2 cellular contexts compared by ENCODE assay signal in the genomic region with DNA sequence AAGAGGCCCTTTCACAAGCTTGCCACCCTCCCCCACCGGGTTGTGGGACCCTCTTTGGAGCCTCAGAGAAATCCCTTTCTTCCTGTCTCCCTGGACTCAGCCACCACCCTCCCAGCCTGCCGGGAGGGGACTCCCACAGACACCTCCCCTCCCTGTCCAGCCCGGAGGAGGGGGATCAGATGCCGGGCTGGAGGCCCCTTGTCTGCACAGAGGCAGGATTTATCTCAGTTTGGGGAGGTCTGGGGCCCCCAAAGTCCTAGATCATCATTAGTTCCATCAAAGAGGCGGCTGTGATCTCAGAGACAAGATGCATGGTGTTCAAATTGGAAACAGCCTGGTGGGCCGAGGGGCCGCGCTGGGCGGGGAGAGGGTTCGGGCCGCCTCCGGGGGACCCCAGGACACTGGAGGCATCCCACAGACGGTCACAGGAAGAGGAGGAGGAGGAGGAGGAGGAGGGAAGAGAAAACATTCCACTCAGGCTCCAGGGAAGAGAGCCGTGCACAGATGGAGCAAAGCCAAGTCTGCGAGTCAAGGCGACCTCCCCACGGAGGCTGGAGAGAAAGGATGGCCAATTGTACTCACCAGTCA.
TF ChIP-seq lines count a peak whose summit lies in the region.

No MANE protein-coding gene starts in this region.

TF ChIP-seq in GM23338, 12 proteins besides CTCF, POLR2A, EP300 and RAD21:
- TF ChIP-seq EZH2 (IDR thresholded peaks at IDR 0.05; ENCODE audit: low read depth, unreplicated experiment) (no peak), REST (IDR thresholded peaks at IDR 0.05; ENCODE audit: unreplicated experiment) (no peak), STAT1 (IDR thresholded peaks at IDR 0.05; ENCODE audit: unreplicated experiment) (no peak), ZNF331 (CRISPR knock-in tag; IDR thresholded peaks at IDR 0.05; ENCODE audit: low read depth) (no peak), EZH2phosphoT487 (IDR thresholded peaks at IDR 0.05; ENCODE audit: unreplicated experiment) (no peak), CREB1 (CRISPR knock-in tag; IDR thresholded peaks at IDR 0.05; ENCODE audit: low read depth) (no peak), NANOG (IDR thresholded peaks at IDR 0.05; ENCODE audit: borderline replicate concordance) (no peak), ZNF462 (CRISPR knock-in tag; IDR thresholded peaks at IDR 0.05) (no peak)
- TF ChIP-seq, protein P1, sequence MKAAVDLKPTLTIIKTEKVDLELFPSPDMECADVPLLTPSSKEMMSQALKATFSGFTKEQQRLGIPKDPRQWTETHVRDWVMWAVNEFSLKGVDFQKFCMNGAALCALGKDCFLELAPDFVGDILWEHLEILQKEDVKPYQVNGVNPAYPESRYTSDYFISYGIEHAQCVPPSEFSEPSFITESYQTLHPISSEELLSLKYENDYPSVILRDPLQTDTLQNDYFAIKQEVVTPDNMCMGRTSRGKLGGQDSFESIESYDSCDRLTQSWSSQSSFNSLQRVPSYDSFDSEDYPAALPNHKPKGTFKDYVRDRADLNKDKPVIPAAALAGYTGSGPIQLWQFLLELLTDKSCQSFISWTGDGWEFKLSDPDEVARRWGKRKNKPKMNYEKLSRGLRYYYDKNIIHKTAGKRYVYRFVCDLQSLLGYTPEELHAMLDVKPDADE (IDR thresholded peaks at IDR 0.05): no peak

TF ChIP-seq in H1, 55 proteins besides CTCF, POLR2A, EP300 and RAD21:
- TF ChIP-seq GTF2F1 (IDR thresholded peaks at IDR 0.05; ENCODE audit: borderline replicate concordance, low read depth, low read length) (no peak), ZNF274 (IDR thresholded peaks at IDR 0.05; ENCODE audit: borderline replicate concordance, extremely low read depth, low read length) (no peak), RXRA (IDR thresholded peaks at IDR 0.05; ENCODE audit: insufficient read depth, low read depth, low read length) (no peak), EZH2 (IDR thresholded peaks at IDR 0.05; ENCODE audit: low read depth, low read length, severe bottlenecking) (no peak), TAF7 (optimal IDR thresholded peaks at IDR 0.05; ENCODE audit: borderline replicate concordance, low read depth, low read length) (no peak), CBX5 (IDR thresholded peaks at IDR 0.05; ENCODE audit: low read depth, low read length) (no peak), SRF (IDR thresholded peaks at IDR 0.05; ENCODE audit: low read depth, low read length) (no peak), TCF12 (IDR thresholded peaks at IDR 0.05; ENCODE audit: low read depth, low read length) (no peak), ASH2L (IDR thresholded peaks at IDR 0.05; ENCODE audit: low read length) (no peak), SIRT6 (IDR thresholded peaks at IDR 0.05; ENCODE audit: low read length) (no peak), SP2 (IDR thresholded peaks at IDR 0.05; ENCODE audit: low read length) (no peak), EGR1 (IDR thresholded peaks at IDR 0.05; ENCODE audit: borderline replicate concordance, low read depth, low read length) (no peak), CHD2 (IDR thresholded peaks at IDR 0.05; ENCODE audit: low read length) (no peak), CREB1 (IDR thresholded peaks at IDR 0.05) (no peak), BACH1 (IDR thresholded peaks at IDR 0.05; ENCODE audit: low read length) (no peak), TEAD4 (IDR thresholded peaks at IDR 0.05; ENCODE audit: low read depth, low read length) (no peak), PHF8 (conservative IDR thresholded peaks at IDR 0.05; ENCODE audit: low read depth, low read length) (no peak)
- TF ChIP-seq, protein P2, sequence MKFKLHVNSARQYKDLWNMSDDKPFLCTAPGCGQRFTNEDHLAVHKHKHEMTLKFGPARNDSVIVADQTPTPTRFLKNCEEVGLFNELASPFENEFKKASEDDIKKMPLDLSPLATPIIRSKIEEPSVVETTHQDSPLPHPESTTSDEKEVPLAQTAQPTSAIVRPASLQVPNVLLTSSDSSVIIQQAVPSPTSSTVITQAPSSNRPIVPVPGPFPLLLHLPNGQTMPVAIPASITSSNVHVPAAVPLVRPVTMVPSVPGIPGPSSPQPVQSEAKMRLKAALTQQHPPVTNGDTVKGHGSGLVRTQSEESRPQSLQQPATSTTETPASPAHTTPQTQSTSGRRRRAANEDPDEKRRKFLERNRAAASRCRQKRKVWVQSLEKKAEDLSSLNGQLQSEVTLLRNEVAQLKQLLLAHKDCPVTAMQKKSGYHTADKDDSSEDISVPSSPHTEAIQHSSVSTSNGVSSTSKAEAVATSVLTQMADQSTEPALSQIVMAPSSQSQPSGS (IDR thresholded peaks at IDR 0.05; ENCODE audit: low read length): no peak
